ENCODE assay signal across 22 cellular contexts in the genomic region with DNA sequence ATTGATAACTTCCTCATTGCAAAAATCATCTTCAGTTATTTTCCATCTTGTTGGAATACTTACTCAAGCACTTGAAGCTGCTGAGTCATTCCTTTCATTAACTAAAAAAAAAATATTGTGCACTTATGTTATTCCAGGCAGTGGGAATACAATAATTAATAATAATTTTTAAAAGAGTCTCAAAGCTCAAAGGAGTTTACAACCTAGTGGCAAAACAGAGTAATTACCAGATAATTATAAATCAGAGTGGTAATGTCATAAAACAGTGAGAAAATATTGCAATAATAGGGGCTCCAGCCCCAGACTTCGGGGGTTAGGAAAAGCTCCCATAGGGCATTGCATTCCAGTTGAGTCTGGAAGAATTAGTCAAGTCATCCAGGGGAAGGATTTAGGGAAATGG.
DNase-seq lines count a peak whose midpoint lies in the region; ATAC-seq, FAIRE-seq and TF ChIP-seq lines count a peak whose summit lies in the region.
"Had no signal": no experiment of that assay in that cellular context is flagged by ENCODE, and none has a peak within 500 bp of the region (broad histone marks: within the 10 kb centered on the region; RNA-seq: fewer than 3 reads in every experiment).

No MANE protein-coding gene starts in this region.

- TF ChIP-seq POLR2A in vagina (IDR thresholded peaks at IDR 0.05), result no peak

- H3K27me3 ChIP-seq in pancreas, result no peaks in the 10 kb centered on the region
- H3K27me3 ChIP-seq in vagina, result no peaks in the 10 kb centered on the region
- H3K27me3 ChIP-seq: BLaER1, Peyer's patch, SJCRH30 had no signal

- TF ChIP-seq CTCF in HFFc6 (IDR thresholded peaks at IDR 0.05), result peak; percentile 27; the same call in 1 of the 2 replicates
- TF ChIP-seq CTCF in OCI-LY7 (conservative IDR thresholded peaks at IDR 0.05; ENCODE audit: low read length), result peak; percentile 32; the same call in 1 of the 2 replicates
- TF ChIP-seq CTCF in chondrocyte (IDR thresholded peaks at IDR 0.05), result peak; percentile 47
- no peak for TF ChIP-seq CTCF in pancreas (IDR thresholded peaks at IDR 0.05)
- no peak for TF ChIP-seq CTCF in vagina (IDR thresholded peaks at IDR 0.05)

- H3K27ac ChIP-seq in OCI-LY7 (ENCODE audit: low read depth, low read length, poor library complexity, severe bottlenecking), result no peak overlapping the region
- H3K27ac ChIP-seq in pancreas, result no peak overlapping the region
- H3K27ac ChIP-seq in vagina, result no peak overlapping the region
- H3K27ac ChIP-seq: BLaER1, Peyer's patch, SJCRH30 had no signal

- FAIRE-seq in pancreas (lab: Jason Lieb, UNC) (peak; percentile 39), frontal cortex (lab: Jason Lieb, UNC) (no peak)
- FAIRE-seq: GM12891 had no signal

- no peaks in the 10 kb centered on the region for H3K9me3 Mint-ChIP-seq in HFFc6
- H3K9me3 Mint-ChIP-seq in chondrocyte (ENCODE audit: low read depth), result peaks cover 3% of the 10 kb centered on the region

- H3K79me2 ChIP-seq in OCI-LY7 (ENCODE audit: insufficient read depth, low read depth, low read length), result no peaks in the 10 kb centered on the region

- no peak overlapping the region for H3K4me3 Mint-ChIP-seq in HFFc6
- no peak overlapping the region for H3K4me3 Mint-ChIP-seq in chondrocyte (ENCODE audit: unreplicated experiment)
- H3K4me3 Mint-ChIP-seq: CD4-positive, alpha-beta memory T cell; IgD-negative memory B cell had no signal

- CTCF ChIA-PET in OCI-LY7 (lab: Charles Lee; ENCODE audit: unreplicated experiment), result no interaction called here

- H3K9me3 ChIP-seq in OCI-LY7 (ENCODE audit: low read length), result no peaks in the 10 kb centered on the region
- no peaks in the 10 kb centered on the region for H3K9me3 ChIP-seq in pancreas
- H3K9me3 ChIP-seq in vagina, result no peaks in the 10 kb centered on the region
- H3K9me3 ChIP-seq: BLaER1, Peyer's patch, SJCRH30 had no signal

- no peaks in the 10 kb centered on the region for H3K36me3 ChIP-seq in OCI-LY7 (ENCODE audit: insufficient read depth, low read length)
- no peaks in the 10 kb centered on the region for H3K36me3 ChIP-seq in pancreas
- no peaks in the 10 kb centered on the region for H3K36me3 ChIP-seq in vagina
- H3K36me3 ChIP-seq: BLaER1, Peyer's patch, SJCRH30 had no signal

- POLR2A ChIA-PET in OCI-LY7 (lab: Charles Lee), result interaction anchor here (0.5 kb wide), 1 partner anchor 295 kb away, joined by 3 read pairs; no protein-coding TSS in a partner anchor

- no peaks in the 10 kb centered on the region for H3K4me1 Mint-ChIP-seq in HFFc6 (ENCODE audit: low read depth)
- H3K4me1 Mint-ChIP-seq in chondrocyte (ENCODE audit: low read depth), result no peaks in the 10 kb centered on the region
- H3K4me1 Mint-ChIP-seq: CD4-positive, alpha-beta memory T cell; IgD-negative memory B cell had no signal

- no peak overlapping the region for H3K4me2 ChIP-seq in OCI-LY7 (ENCODE audit: low read length)
- H3K4me2 ChIP-seq: BLaER1 had no signal

- no peak for DNase-seq in HFFc6
- no peak for DNase-seq in OCI-LY7 (ENCODE audit: low spot score)
- DNase-seq in chondrocyte (ENCODE audit: low spot score), result no peak
- DNase-seq in pancreas, result no peak
- DNase-seq in vagina (ENCODE audit: extremely low spot score in 2 of 2), result no peak
- DNase-seq in frontal cortex (ENCODE audit: low spot score in 2 of 2), result no peak
- DNase-seq: ACHN; CD4-positive, alpha-beta memory T cell; DND-41; GOT3; HCEC 1CT; Karpas-422; NCI-H1417 treated with DMSO at 0.1 percent for 48 hours; NCI-H187; NCI-H446; NCI-H526; Peyer's patch; SJCRH30 had no signal

- H3K27ac Mint-ChIP-seq in HFFc6, result no peak overlapping the region
- no peak overlapping the region for H3K27ac Mint-ChIP-seq in chondrocyte (ENCODE audit: unreplicated experiment)
- H3K27ac Mint-ChIP-seq: CD4-positive, alpha-beta memory T cell; IgD-negative memory B cell had no signal

- H2AFZ ChIP-seq in OCI-LY7 (ENCODE audit: low read length), result no peak overlapping the region

- WGBS in pancreas, 2 donors, result 54 to 56% methylated on average over 1 of the region's 1 CpG

- H3K4me1 ChIP-seq in OCI-LY7 (ENCODE audit: insufficient read depth, low read length, poor library complexity, severe bottlenecking) (no peaks in the 10 kb centered on the region), pancreas (no peaks in the 10 kb centered on the region), vagina (no peaks in the 10 kb centered on the region)
- H3K4me1 ChIP-seq: BLaER1, Peyer's patch, SJCRH30 had no signal

- intact Hi-C loops in OCI-LY7 (cut with micrococcal nuclease; ENCODE audit: unreplicated experiment), result no loop called here
- intact Hi-C loops in pancreas (cut with DNase I), result no loop called here
- intact Hi-C loops in vagina (cut with DNase I), result no loop called here

- ATAC-seq in pancreas (no peak), HG02981 (IDR thresholded peaks at IDR 0.05; ENCODE audit: unreplicated experiment) (no peak)

- H3K27me3 Mint-ChIP-seq in HFFc6 (ENCODE audit: insufficient read depth) (no peaks in the 10 kb centered on the region), chondrocyte (ENCODE audit: low read depth) (no peaks in the 10 kb centered on the region)
- H3K27me3 Mint-ChIP-seq: CD4-positive, alpha-beta memory T cell; IgD-negative memory B cell had no signal

- no peaks in the 10 kb centered on the region for H4K20me1 ChIP-seq in OCI-LY7 (ENCODE audit: insufficient read depth, low read length)
- H4K20me1 ChIP-seq: BLaER1 had no signal

- H3K9me2 ChIP-seq in OCI-LY7 (ENCODE audit: insufficient read depth, low read length), result no peaks in the 10 kb centered on the region

- H3K4me3 ChIP-seq in OCI-LY7 (ENCODE audit: low read depth, low read length, poor library complexity, severe bottlenecking), result no peak overlapping the region
- H3K4me3 ChIP-seq in pancreas, result no peak overlapping the region
- no peak overlapping the region for H3K4me3 ChIP-seq in vagina
- H3K4me3 ChIP-seq: BLaER1, Peyer's patch, SJCRH30 had no signal

- no peaks in the 10 kb centered on the region for H3K36me3 Mint-ChIP-seq in HFFc6 (ENCODE audit: low read depth)
- H3K36me3 Mint-ChIP-seq in chondrocyte (ENCODE audit: low read depth), result no peaks in the 10 kb centered on the region
- H3K36me3 Mint-ChIP-seq: CD4-positive, alpha-beta memory T cell; IgD-negative memory B cell had no signal

- BruUV-seq in OCI-LY7 (replicated peaks; lab: Mats Ljungman, UMichigan), result no TSS peak

Comparison
In these comparisons a context has a peak if more than half of its experiments do, and no peak if none do; other contexts are left out.
1. CTCF ChIP-seq: peak in HFFc6 (single experiment), OCI-LY7 (single experiment) and chondrocyte (single experiment); none in pancreas (0 of 4) and vagina (0 of 3).